ENCODE assay signal across 2 cellular contexts in the genomic region with DNA sequence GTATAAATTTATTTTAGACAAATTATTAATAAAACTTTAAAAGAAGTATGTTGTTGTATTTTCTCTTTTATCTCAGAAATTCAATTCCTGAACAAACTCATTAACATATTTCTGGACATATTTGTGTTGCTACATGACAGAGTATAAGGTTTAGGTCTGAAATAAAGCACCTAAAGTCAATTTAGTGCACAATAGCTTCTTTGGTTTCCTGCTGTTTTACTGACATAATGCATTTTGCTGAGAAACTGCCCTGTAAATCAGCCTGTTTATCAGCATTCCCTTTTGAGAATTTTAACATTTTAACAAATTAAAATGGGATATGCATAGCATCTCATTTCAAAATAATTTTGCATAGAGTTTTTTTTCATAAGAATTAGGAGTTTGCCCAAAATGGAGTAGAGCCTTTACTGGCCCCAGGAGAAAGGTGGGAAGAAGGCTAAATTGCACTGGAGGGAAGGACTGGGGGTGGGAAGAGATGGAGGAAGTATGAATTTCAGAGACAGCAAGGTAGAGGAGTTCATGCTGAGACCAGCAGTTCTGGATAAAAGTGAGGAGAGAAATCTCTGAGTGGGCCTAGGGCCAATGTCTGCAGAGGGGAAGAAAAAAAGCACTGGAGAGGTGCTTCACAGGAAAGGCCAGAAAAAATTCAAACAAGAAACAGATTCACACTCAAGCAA.
TF ChIP-seq lines count a peak whose summit lies in the region.

No MANE protein-coding gene starts in this region.

TF ChIP-seq in HCT116, 20 proteins besides CTCF, POLR2A, EP300 and RAD21 (continued from another document):
- TF ChIP-seq TCF7L2 (IDR thresholded peaks at IDR 0.05; ENCODE audit: borderline replicate concordance, extremely low read depth, insufficient read depth, insufficient read length) (no peak), CBX3 (IDR thresholded peaks at IDR 0.05; ENCODE audit: low read depth) (no peak), YY1 (IDR thresholded peaks at IDR 0.05; ENCODE audit: extremely low read depth, insufficient replicate concordance, low read depth, low read length) (no peak)

TF ChIP-seq in WTC11, 78 proteins besides CTCF, POLR2A, EP300 and RAD21 (continued from another document):
- TF ChIP-seq, protein P1, sequence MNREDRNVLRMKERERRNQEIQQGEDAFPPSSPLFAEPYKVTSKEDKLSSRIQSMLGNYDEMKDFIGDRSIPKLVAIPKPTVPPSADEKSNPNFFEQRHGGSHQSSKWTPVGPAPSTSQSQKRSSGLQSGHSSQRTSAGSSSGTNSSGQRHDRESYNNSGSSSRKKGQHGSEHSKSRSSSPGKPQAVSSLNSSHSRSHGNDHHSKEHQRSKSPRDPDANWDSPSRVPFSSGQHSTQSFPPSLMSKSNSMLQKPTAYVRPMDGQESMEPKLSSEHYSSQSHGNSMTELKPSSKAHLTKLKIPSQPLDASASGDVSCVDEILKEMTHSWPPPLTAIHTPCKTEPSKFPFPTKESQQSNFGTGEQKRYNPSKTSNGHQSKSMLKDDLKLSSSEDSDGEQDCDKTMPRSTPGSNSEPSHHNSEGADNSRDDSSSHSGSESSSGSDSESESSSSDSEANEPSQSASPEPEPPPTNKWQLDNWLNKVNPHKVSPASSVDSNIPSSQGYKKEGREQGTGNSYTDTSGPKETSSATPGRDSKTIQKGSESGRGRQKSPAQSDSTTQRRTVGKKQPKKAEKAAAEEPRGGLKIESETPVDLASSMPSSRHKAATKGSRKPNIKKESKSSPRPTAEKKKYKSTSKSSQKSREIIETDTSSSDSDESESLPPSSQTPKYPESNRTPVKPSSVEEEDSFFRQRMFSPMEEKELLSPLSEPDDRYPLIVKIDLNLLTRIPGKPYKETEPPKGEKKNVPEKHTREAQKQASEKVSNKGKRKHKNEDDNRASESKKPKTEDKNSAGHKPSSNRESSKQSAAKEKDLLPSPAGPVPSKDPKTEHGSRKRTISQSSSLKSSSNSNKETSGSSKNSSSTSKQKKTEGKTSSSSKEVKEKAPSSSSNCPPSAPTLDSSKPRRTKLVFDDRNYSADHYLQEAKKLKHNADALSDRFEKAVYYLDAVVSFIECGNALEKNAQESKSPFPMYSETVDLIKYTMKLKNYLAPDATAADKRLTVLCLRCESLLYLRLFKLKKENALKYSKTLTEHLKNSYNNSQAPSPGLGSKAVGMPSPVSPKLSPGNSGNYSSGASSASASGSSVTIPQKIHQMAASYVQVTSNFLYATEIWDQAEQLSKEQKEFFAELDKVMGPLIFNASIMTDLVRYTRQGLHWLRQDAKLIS (CRISPR knock-in tag; IDR thresholded peaks at IDR 0.05; ENCODE audit: borderline replicate concordance): no peak
